Comparison of ENCODE assay signal across 1 cellular context in the genomic region with DNA sequence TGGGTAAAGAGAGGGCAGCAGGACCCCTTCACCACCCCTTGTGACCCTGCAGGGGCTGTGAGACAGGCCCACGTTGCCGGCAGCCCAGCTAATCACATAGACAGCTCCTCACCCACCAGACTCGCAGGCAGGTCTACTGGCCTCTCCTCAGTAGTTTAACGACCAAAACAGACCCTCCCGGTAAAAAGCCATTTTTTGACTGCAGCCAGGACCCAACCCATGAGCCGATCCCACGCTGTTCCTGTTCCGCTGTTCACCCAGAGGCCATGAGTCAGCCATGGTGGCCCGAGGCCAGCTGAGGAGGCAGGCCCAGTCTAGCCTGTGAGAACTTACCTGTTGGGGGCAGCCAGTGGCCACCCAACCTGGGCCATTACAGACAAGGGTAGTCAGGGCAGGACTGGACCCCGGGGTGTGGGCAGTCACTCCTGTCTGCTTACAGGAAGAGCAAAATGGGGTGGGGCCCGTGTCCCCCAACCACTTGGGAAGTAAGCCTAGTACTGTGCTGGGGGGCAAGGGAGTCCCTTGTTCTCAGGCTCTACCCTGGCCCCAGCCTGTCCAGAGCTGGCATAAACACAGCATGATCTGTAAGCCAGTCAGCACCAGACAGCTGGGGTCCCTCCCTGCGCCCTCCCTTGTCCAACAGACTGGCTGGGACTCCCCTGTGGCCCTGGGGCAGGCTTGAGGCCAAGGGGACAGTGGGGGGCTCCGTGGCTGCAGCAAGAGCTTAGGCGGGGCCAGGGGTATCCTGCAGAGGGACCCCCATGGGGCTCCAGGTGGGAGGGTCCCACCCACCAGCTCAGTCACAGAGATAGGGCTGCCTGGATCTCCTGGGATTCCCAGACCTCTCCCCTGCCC.
TF ChIP-seq lines count a peak whose summit lies in the region.

No MANE protein-coding gene starts in this region.

TF ChIP-seq in K562, 482 proteins besides CTCF, POLR2A, EP300 and RAD21 (continued from another document and continues in another):
- peak; percentile 33; the same call in 1 of the 2 replicates for TF ChIP-seq IRF9 (tag; IDR thresholded peaks at IDR 0.05)
- no peak for TF ChIP-seq TAL1 (IDR thresholded peaks at IDR 0.05)
- no peak for TF ChIP-seq GTF2F1 (IDR thresholded peaks at IDR 0.05; ENCODE audit: low read depth, low read length)
- TF ChIP-seq RBM17 (IDR thresholded peaks at IDR 0.05; ENCODE audit: borderline replicate concordance, low read depth, low read length) = no peak
- no peak for TF ChIP-seq CREBBP (IDR thresholded peaks at IDR 0.05; ENCODE audit: low read depth, low read length)
- no peak for TF ChIP-seq MYNN (IDR thresholded peaks at IDR 0.05)
- TF ChIP-seq MYNN (CRISPR knock-in tag; IDR thresholded peaks at IDR 0.05) = no peak
- no peak for TF ChIP-seq E2F8 (IDR thresholded peaks at IDR 0.05; ENCODE audit: low read depth, partially characterized antibody)
- peak; percentile 90 for TF ChIP-seq NFIC (IDR thresholded peaks at IDR 0.05)
- TF ChIP-seq RBM15 (IDR thresholded peaks at IDR 0.05; ENCODE audit: insufficient read depth, low read length) = no peak
- TF ChIP-seq GTF2B (IDR thresholded peaks at IDR 0.05; ENCODE audit: extremely low read depth, insufficient read length) = no peak
- TF ChIP-seq XRCC4 (IDR thresholded peaks at IDR 0.05; ENCODE audit: extremely low read depth, insufficient read depth, insufficient read length) = no peak
- TF ChIP-seq, protein P1, sequence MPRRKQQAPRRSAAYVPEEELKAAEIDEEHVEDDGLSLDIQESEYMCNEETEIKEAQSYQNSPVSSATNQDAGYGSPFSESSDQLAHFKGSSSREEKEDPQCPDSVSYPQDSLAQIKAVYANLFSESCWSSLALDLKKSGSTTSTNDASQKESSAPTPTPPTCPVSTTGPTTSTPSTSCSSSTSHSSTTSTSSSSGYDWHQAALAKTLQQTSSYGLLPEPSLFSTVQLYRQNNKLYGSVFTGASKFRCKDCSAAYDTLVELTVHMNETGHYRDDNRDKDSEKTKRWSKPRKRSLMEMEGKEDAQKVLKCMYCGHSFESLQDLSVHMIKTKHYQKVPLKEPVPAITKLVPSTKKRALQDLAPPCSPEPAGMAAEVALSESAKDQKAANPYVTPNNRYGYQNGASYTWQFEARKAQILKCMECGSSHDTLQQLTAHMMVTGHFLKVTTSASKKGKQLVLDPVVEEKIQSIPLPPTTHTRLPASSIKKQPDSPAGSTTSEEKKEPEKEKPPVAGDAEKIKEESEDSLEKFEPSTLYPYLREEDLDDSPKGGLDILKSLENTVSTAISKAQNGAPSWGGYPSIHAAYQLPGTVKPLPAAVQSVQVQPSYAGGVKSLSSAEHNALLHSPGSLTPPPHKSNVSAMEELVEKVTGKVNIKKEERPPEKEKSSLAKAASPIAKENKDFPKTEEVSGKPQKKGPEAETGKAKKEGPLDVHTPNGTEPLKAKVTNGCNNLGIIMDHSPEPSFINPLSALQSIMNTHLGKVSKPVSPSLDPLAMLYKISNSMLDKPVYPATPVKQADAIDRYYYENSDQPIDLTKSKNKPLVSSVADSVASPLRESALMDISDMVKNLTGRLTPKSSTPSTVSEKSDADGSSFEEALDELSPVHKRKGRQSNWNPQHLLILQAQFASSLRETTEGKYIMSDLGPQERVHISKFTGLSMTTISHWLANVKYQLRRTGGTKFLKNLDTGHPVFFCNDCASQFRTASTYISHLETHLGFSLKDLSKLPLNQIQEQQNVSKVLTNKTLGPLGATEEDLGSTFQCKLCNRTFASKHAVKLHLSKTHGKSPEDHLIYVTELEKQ (CRISPR knock-in tag; IDR thresholded peaks at IDR 0.05) = no peak
- no peak for TF ChIP-seq ZNF140 (CRISPR knock-in tag; IDR thresholded peaks at IDR 0.05)
- no peak for TF ChIP-seq DMBX1 (CRISPR knock-in tag; IDR thresholded peaks at IDR 0.05; ENCODE audit: borderline replicate concordance)
- no peak for TF ChIP-seq CHD1 (IDR thresholded peaks at IDR 0.05; ENCODE audit: low read length)
- no peak for TF ChIP-seq RNF2 (IDR thresholded peaks at IDR 0.05)
- no peak for TF ChIP-seq NR4A1 (CRISPR knock-in tag; IDR thresholded peaks at IDR 0.05)
- TF ChIP-seq NR4A1 (tag; IDR thresholded peaks at IDR 0.05) = peak; percentile 91
- TF ChIP-seq, protein P2, sequence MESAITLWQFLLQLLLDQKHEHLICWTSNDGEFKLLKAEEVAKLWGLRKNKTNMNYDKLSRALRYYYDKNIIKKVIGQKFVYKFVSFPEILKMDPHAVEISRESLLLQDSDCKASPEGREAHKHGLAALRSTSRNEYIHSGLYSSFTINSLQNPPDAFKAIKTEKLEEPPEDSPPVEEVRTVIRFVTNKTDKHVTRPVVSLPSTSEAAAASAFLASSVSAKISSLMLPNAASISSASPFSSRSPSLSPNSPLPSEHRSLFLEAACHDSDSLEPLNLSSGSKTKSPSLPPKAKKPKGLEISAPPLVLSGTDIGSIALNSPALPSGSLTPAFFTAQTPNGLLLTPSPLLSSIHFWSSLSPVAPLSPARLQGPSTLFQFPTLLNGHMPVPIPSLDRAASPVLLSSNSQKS (CRISPR knock-in tag; IDR thresholded peaks at IDR 0.05) = no peak
- TF ChIP-seq ZNF3 (CRISPR knock-in tag; IDR thresholded peaks at IDR 0.05) = no peak
- no peak for TF ChIP-seq BCLAF1 (IDR thresholded peaks at IDR 0.05; ENCODE audit: borderline replicate concordance in 1 of 2, control insufficient read depth in 1 of 2, low read depth in 2 of 2, low read length in 1 of 2)
- TF ChIP-seq ERF (CRISPR knock-in tag; IDR thresholded peaks at IDR 0.05) = no peak
- no peak for TF ChIP-seq NFXL1 (CRISPR knock-in tag; IDR thresholded peaks at IDR 0.05)
- TF ChIP-seq KLF1 (tag; IDR thresholded peaks at IDR 0.05) = no peak
- TF ChIP-seq THRAP3 (IDR thresholded peaks at IDR 0.05; ENCODE audit: borderline replicate concordance) = no peak
- TF ChIP-seq, protein P3, sequence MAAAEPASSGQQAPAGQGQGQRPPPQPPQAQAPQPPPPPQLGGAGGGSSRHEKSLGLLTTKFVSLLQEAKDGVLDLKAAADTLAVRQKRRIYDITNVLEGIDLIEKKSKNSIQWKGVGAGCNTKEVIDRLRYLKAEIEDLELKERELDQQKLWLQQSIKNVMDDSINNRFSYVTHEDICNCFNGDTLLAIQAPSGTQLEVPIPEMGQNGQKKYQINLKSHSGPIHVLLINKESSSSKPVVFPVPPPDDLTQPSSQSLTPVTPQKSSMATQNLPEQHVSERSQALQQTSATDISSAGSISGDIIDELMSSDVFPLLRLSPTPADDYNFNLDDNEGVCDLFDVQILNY (CRISPR knock-in tag; IDR thresholded peaks at IDR 0.05) = no peak
- no peak for TF ChIP-seq MCM7 (IDR thresholded peaks at IDR 0.05)
- TF ChIP-seq ETS2 (tag; IDR thresholded peaks at IDR 0.05; ENCODE audit: borderline replicate concordance, poor library complexity, severe bottlenecking) = no peak
- TF ChIP-seq RFX1 (IDR thresholded peaks at IDR 0.05) = no peak
- peak; percentile 49; the same call in 1 of the 2 replicates for TF ChIP-seq SPI1 (IDR thresholded peaks at IDR 0.05; ENCODE audit: borderline replicate concordance, low read depth, low read length)
- TF ChIP-seq, protein P4, sequence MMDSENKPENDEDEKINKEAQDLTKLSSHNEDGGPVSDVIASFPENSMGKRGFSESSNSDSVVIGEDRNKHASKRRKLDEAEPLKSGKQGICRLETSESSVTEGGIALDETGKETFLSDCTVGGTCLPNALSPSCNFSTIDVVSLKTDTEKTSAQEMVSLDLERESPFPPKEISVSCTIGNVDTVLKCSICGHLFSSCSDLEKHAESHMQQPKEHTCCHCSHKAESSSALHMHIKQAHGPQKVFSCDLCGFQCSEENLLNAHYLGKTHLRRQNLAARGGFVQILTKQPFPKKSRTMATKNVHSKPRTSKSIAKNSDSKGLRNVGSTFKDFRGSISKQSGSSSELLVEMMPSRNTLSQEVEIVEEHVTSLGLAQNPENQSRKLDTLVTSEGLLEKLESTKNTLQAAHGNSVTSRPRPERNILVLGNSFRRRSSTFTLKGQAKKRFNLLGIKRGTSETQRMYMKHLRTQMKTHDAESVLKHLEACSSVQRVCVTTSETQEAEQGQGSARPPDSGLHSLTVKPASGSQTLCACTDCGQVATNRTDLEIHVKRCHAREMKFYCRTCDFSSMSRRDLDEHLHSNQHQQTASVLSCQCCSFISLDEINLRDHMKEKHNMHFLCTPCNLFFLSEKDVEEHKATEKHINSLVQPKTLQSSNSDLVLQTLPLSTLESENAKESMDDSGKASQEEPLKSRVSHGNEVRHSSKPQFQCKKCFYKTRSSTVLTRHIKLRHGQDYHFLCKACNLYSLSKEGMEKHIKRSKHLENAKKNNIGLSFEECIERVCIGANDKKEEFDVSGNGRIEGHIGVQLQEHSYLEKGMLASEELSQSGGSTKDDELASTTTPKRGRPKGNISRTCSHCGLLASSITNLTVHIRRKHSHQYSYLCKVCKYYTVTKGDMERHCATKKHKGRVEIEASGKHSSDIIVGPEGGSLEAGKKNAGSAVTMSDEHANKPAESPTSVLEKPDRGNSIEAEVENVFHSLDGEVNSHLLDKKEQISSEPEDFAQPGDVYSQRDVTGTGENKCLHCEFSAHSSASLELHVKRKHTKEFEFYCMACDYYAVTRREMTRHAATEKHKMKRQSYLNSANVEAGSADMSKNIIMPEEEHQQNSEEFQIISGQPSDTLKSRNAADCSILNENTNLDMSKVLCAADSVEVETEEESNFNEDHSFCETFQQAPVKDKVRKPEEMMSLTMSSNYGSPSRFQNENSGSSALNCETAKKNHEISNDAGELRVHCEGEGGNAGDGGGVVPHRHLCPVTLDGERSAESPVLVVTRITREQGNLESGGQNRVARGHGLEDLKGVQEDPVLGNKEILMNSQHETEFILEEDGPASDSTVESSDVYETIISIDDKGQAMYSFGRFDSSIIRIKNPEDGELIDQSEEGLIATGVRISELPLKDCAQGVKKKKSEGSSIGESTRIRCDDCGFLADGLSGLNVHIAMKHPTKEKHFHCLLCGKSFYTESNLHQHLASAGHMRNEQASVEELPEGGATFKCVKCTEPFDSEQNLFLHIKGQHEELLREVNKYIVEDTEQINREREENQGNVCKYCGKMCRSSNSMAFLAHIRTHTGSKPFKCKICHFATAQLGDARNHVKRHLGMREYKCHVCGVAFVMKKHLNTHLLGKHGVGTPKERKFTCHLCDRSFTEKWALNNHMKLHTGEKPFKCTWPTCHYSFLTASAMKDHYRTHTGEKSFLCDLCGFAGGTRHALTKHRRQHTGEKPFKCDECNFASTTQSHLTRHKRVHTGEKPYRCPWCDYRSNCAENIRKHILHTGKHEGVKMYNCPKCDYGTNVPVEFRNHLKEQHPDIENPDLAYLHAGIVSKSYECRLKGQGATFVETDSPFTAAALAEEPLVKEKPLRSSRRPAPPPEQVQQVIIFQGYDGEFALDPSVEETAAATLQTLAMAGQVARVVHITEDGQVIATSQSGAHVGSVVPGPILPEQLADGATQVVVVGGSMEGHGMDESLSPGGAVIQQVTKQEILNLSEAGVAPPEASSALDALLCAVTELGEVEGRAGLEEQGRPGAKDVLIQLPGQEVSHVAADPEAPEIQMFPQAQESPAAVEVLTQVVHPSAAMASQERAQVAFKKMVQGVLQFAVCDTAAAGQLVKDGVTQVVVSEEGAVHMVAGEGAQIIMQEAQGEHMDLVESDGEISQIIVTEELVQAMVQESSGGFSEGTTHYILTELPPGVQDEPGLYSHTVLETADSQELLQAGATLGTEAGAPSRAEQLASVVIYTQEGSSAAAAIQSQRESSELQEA (IDR thresholded peaks at IDR 0.05; ENCODE audit: low read depth) = no peak
- TF ChIP-seq CHCHD3 (CRISPR knock-in tag; IDR thresholded peaks at IDR 0.05) = no peak
- no peak for TF ChIP-seq RBBP5 (IDR thresholded peaks at IDR 0.05; ENCODE audit: borderline replicate concordance, insufficient read depth, low read length, poor library complexity, severe bottlenecking)
- no peak for TF ChIP-seq PHB2 (IDR thresholded peaks at IDR 0.05; ENCODE audit: low read depth)
